ENCODE assay signal across 1 cellular context in the genomic region with DNA sequence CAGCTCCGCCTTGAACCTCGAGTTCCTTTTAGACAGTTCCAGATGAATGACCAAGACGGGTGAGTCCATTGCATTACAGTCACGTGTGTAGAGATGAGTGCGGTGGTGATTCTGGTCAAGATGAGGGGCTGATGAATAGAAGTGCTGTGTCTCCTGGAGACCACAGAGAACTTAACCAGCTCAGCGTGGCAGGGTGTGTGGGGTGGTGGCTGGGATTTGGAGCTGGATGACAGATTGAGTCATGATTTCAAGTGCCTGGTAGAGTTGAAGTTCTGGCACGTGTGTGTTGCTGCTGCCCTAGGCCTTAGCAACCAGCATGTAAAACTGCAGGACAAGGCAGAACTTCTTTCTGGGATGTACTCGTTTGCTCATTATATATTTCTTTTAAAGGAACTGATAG.
TF ChIP-seq lines count a peak whose summit lies in the region.

No MANE protein-coding gene starts in this region.

TF ChIP-seq in WTC11, 78 proteins besides CTCF, POLR2A, EP300 and RAD21:
- TF ChIP-seq, protein P1, sequence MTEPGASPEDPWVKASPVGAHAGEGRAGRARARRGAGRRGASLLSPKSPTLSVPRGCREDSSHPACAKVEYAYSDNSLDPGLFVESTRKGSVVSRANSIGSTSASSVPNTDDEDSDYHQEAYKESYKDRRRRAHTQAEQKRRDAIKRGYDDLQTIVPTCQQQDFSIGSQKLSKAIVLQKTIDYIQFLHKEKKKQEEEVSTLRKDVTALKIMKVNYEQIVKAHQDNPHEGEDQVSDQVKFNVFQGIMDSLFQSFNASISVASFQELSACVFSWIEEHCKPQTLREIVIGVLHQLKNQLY (CRISPR knock-in tag; IDR thresholded peaks at IDR 0.05) = no peak
- no peak for TF ChIP-seq ZNF138 (CRISPR knock-in tag; conservative IDR thresholded peaks at IDR 0.05)
- no peak for TF ChIP-seq ATF1 (CRISPR knock-in tag; IDR thresholded peaks at IDR 0.05)
- no peak for TF ChIP-seq ZNF121 (CRISPR knock-in tag; IDR thresholded peaks at IDR 0.05)
- no peak for TF ChIP-seq NFYB (CRISPR knock-in tag; conservative IDR thresholded peaks at IDR 0.05; ENCODE audit: low read depth)
- no peak for TF ChIP-seq OVOL2 (CRISPR knock-in tag; IDR thresholded peaks at IDR 0.05; ENCODE audit: borderline replicate concordance)
- no peak for TF ChIP-seq MXD4 (CRISPR knock-in tag; IDR thresholded peaks at IDR 0.05; ENCODE audit: borderline replicate concordance)
- TF ChIP-seq TP53 (CRISPR knock-in tag; IDR thresholded peaks at IDR 0.05) = no peak
- no peak for TF ChIP-seq USF2 (CRISPR knock-in tag; IDR thresholded peaks at IDR 0.05)
- TF ChIP-seq ZNF423 (CRISPR knock-in tag; IDR thresholded peaks at IDR 0.05) = no peak
- TF ChIP-seq, protein P2, sequence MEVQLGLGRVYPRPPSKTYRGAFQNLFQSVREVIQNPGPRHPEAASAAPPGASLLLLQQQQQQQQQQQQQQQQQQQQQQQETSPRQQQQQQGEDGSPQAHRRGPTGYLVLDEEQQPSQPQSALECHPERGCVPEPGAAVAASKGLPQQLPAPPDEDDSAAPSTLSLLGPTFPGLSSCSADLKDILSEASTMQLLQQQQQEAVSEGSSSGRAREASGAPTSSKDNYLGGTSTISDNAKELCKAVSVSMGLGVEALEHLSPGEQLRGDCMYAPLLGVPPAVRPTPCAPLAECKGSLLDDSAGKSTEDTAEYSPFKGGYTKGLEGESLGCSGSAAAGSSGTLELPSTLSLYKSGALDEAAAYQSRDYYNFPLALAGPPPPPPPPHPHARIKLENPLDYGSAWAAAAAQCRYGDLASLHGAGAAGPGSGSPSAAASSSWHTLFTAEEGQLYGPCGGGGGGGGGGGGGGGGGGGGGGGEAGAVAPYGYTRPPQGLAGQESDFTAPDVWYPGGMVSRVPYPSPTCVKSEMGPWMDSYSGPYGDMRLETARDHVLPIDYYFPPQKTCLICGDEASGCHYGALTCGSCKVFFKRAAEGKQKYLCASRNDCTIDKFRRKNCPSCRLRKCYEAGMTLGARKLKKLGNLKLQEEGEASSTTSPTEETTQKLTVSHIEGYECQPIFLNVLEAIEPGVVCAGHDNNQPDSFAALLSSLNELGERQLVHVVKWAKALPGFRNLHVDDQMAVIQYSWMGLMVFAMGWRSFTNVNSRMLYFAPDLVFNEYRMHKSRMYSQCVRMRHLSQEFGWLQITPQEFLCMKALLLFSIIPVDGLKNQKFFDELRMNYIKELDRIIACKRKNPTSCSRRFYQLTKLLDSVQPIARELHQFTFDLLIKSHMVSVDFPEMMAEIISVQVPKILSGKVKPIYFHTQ (CRISPR knock-in tag; IDR thresholded peaks at IDR 0.05) = no peak
- TF ChIP-seq, protein P3, sequence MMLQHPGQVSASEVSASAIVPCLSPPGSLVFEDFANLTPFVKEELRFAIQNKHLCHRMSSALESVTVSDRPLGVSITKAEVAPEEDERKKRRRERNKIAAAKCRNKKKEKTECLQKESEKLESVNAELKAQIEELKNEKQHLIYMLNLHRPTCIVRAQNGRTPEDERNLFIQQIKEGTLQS (CRISPR knock-in tag; conservative IDR thresholded peaks at IDR 0.05) = no peak
- no peak for TF ChIP-seq ZNF396 (CRISPR knock-in tag; IDR thresholded peaks at IDR 0.05; ENCODE audit: borderline replicate concordance)
- no peak for TF ChIP-seq GTF2I (CRISPR knock-in tag; conservative IDR thresholded peaks at IDR 0.05)
- no peak for TF ChIP-seq GABPB1 (CRISPR knock-in tag; IDR thresholded peaks at IDR 0.05)
- TF ChIP-seq ZNF416 (CRISPR knock-in tag; IDR thresholded peaks at IDR 0.05) = no peak
- TF ChIP-seq ZNF281 (CRISPR knock-in tag; IDR thresholded peaks at IDR 0.05) = no peak
- TF ChIP-seq, protein P4, sequence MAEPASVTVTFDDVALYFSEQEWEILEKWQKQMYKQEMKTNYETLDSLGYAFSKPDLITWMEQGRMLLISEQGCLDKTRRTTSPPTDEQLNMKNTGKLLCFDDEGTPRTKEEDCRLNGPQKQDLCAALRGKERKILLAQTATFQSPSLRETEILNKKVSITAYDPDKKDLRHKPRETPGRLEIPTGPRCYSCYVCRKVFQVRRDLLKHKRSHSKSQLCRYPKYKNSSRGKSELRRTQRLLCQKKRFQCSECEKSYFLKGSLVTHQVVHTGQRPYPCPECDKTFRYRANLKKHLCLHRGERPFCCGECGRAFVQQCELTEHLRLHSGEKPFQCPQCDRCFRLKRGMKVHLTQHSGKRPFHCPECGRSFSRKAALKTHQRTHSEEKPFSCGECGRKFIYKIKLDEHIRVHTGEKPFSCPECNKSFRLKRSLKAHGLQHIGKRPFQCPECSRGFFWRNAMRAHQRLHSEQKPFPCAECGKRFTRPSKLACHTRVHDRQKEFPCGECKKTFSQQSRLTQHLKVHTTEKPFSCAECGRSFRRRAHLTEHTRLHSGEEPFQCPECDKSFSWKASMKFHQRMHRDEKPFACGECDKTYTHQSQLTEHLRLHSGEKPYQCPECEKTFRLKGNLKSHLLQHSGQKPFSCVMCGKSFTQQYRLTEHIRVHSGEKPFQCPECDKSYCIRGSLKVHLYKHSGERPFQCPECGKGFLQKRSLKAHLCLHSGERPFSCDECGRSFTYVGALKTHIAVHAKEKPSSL (CRISPR knock-in tag; conservative IDR thresholded peaks at IDR 0.05) = no peak
